Comparison of ENCODE assay signal across 8 cellular contexts in the genomic region with DNA sequence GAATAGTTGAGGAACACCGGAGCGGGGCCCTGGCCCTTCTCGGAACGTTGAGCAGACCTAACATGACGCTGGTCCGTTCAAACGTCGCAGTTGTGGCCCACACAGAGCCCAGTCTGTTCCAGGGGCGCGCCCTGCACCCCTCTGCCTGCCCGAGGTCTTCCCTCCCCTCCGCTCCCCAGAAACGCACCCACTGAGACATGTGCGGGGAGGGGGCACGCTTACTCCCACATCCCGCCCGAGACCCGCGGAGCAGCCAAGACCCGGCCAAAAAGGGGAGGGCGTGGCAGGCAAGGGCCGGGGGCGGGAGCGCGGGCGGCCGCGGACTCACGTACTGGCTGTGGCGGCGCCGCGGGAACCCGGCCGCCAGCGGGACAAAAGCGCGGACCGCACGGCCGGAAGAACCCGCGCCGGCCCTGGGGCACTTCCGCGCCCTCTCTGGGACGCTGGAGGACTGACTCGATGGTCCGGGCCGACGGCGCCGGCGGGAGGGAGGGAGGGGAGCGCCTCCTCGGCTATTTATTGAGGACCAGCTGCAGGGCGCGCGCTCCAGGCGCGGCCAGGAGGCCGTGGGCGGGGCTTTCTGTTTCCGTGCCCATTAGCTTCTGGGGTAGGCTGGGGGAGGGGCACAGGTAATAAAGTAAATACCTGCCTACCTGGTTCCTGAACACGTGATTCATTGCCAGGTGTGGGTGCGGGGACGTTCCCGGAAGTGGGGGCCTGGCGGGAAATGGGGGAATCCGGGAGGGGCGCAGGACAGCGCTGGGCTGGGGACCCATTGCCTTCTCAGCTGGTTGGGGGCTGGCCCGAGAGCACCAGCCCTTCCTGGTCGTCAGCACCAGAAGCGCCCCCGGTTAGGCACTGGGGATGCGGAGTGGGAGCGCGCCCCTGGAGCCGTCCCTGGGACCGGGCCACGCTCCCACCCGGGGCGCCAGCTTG. TPM values are rescaled to one million over a fixed set of nuclear protein-coding genes. Genes with fewer than 3 reads are reported as not detected.
A peak's percentile ranks its signal among the peaks of the same experiment; 100 is the strongest.
DNase-seq lines count a peak whose midpoint lies in the region; ATAC-seq and TF ChIP-seq lines count a peak whose summit lies in the region.

TSS of gene ZFP62 (minus strand) at position 390 of the 936 bp plus-strand sequence. CDS start at position 333, 57 bp downstream.

- peak within 1 kb of the TSS; percentile 91 for H3K4me3 Mint-ChIP-seq in activated T-cell treated with anti-CD3 and anti-CD28 coated beads, Interleukin-2, amount 50 U/mL, for 4 hours

- CTCF ChIA-PET in Panc1 (lab: Charles Lee) = no interaction called here

- peak; percentile 96 for DNase-seq in DMS53 treated with DMSO at 0.1 percent for 48 hours (lab: John Stamatoyannopoulos, UW; ENCODE audit: unreplicated experiment)
- peak; percentile 94 for DNase-seq in KBM-7
- DNase-seq in Panc1 (ENCODE audit: low read depth, low spot score) = peak; percentile 48
- peak; percentile 81 for DNase-seq in activated T-cell treated with anti-CD3 and anti-CD28 coated beads, Interleukin-2, amount 50 U/mL, for 4 hours
- peak; percentile 94 for DNase-seq in esophagus muscularis mucosa (ENCODE audit: extremely low spot score)
- peak; percentile 94 for DNase-seq in myocyte (ENCODE audit: low read depth)
- peak; percentile 70 to 84 for DNase-seq in stimulated activated CD8-positive, alpha-beta memory T cell treated with anti-CD3 and anti-CD28 coated beads, Interleukin-7, amount 100 ng/mL, for 4 hours (ENCODE audit: low read depth in 2 of 2)

- intact Hi-C loops in Panc1 (cut with micrococcal nuclease; ENCODE audit: unreplicated experiment) (no loop called here), esophagus muscularis mucosa (cut with DNase I) (loop anchor here (2.0 to 5.0 kb wide), 2 partner anchors 78 to 191 kb away; no protein-coding TSS in a partner anchor)

- WGBS in esophagus muscularis mucosa = under 1% methylated on average over 49 of the region's 84 CpGs

- H3K4me3 ChIP-seq in Panc1 (ENCODE audit: low read depth in 2 of 2, low read length in 2 of 2) = peak within 1 kb of the TSS; percentile 74 to 80
- peak within 1 kb of the TSS; percentile 72 to 98 (median 82) for H3K4me3 ChIP-seq in esophagus muscularis mucosa

- no peaks in the 10 kb centered on the region; the same call in 1 of the 2 replicates for H3K36me3 ChIP-seq in Panc1 (ENCODE audit: control insufficient read depth, insufficient read depth, low read length)
- peaks cover 0 to under 1% (median 0%) of the 10 kb centered on the region in 4 donors for H3K36me3 ChIP-seq in esophagus muscularis mucosa

- no TSS peak for BruUV-seq in Panc1 (replicated peaks; lab: Mats Ljungman, UMichigan)

- no peaks in the 10 kb centered on the region for H3K27me3 Mint-ChIP-seq in activated T-cell treated with anti-CD3 and anti-CD28 coated beads, Interleukin-2, amount 50 U/mL, for 4 hours (ENCODE audit: low read depth)

- H3K9me3 ChIP-seq in Panc1 (ENCODE audit: control insufficient read depth, insufficient read depth, low read depth, low read length) (peaks cover 2% of the 10 kb centered on the region; the same call in 1 of the 2 replicates), esophagus muscularis mucosa (no peaks in the 10 kb centered on the region)

- no peaks in the 10 kb centered on the region for H3K9me3 Mint-ChIP-seq in activated T-cell treated with anti-CD3 and anti-CD28 coated beads, Interleukin-2, amount 50 U/mL, for 4 hours

- H3K36me3 Mint-ChIP-seq in activated T-cell treated with anti-CD3 and anti-CD28 coated beads, Interleukin-2, amount 50 U/mL, for 4 hours (ENCODE audit: insufficient read depth) = peaks cover under 1% of the 10 kb centered on the region

- H3K27me3 ChIP-seq in Panc1 (ENCODE audit: control insufficient read depth, insufficient read depth, low read length) (no peaks in the 10 kb centered on the region), esophagus muscularis mucosa (no peaks in the 10 kb centered on the region)

- TF ChIP-seq EP300 in esophagus muscularis mucosa (IDR thresholded peaks at IDR 0.05) = no peak

- peak; percentile 10 for TF ChIP-seq CTCF in Panc1 (IDR thresholded peaks at IDR 0.05)
- peak in 2 of 3 experiments; percentile 6 to 11 for TF ChIP-seq CTCF in esophagus muscularis mucosa (IDR thresholded peaks at IDR 0.05)

- peaks cover 14% of the 10 kb centered on the region for H3K4me1 Mint-ChIP-seq in activated T-cell treated with anti-CD3 and anti-CD28 coated beads, Interleukin-2, amount 50 U/mL, for 4 hours (ENCODE audit: low read depth)

- H3K27ac ChIP-seq in Panc1 (ENCODE audit: low read length) (peak within 1 kb of the TSS; percentile 93), esophagus muscularis mucosa (replicated peaks in 1 of 4) (peak within 1 kb of the TSS; percentile 85 to 91 (median 88))

- H3K4me1 ChIP-seq in Panc1 (ENCODE audit: control insufficient read depth, insufficient read depth, low read length) (peaks cover 7% of the 10 kb centered on the region; the same call in 1 of the 2 replicates), esophagus muscularis mucosa (peaks cover 10 to 19% (median 14%) of the 10 kb centered on the region in 4 donors)

- in situ Hi-C loops in KBM-7 (cut with MboI; ENCODE audit: low pct_unique_long_range_greater_than_20kb, low sequenced_read_pairs) = no loop called here
- in situ Hi-C loops in Panc1 (cut with HindIII; ENCODE audit: low pct_unique_long_range_greater_than_20kb, low sequenced_read_pairs) = no loop called here

- peak; percentile 28 for TF ChIP-seq POLR2A in esophagus muscularis mucosa (IDR thresholded peaks at IDR 0.05; ENCODE audit: low read depth)

- ATAC-seq in GM21723 (IDR thresholded peaks at IDR 0.05; ENCODE audit: unreplicated experiment) = peak; percentile 85
- ATAC-seq in Panc1 = peak; percentile 98
- ATAC-seq in activated T-cell treated with anti-CD3 and anti-CD28 coated beads, Interleukin-2, amount 50 U/mL, for 4 hours = peak; percentile 93 to 94

- POLR2A ChIA-PET in Panc1 (lab: Charles Lee) = no interaction called here

RNA-seq across cellular contexts. Expression of gene ZFP62, which starts in this region (rescaled TPM):
- total RNA-seq in Panc1 (2021; ENCODE audit: unreplicated experiment) (17.8 TPM), esophagus muscularis mucosa (10 to 100 TPM; 17.7 to 22.8 (median 20.5) TPM), myocyte (12.9 and 20.1 TPM in 2 replicates)
- 9.0 TPM for polyA plus RNA-seq in Panc1 (2012; ENCODE audit: insufficient read length)
- total RNA-seq in activated T-cell treated with anti-CD3 and anti-CD28 coated beads, Interleukin-2, amount 50 U/mL, for 4 hours = 10 to 100 TPM; 20.6 to 23.0 (median 22.4) TPM
- polyA plus RNA-seq in myocyte (2012) = 13.6 TPM

Comparison
In these comparisons a context has a peak if more than half of its experiments do, and no peak if none do; other contexts are left out.
1. Peak in every context shown above with its lines: DNase-seq, ATAC-seq, H3K4me3 ChIP-seq and H3K27ac ChIP-seq.